Comparison of ENCODE assay signal across 1 cellular context in genomic region chr17:40218740-40219072, GRCh38.
TF ChIP-seq lines count a peak whose summit lies in the region.

No MANE protein-coding gene starts in this region.

TF ChIP-seq in K562, 482 proteins besides CTCF, POLR2A, EP300 and RAD21 (continued from another document):
- TF ChIP-seq HBP1 (CRISPR knock-in tag; IDR thresholded peaks at IDR 0.05) (no peak), ZBTB49 (CRISPR knock-in tag; IDR thresholded peaks at IDR 0.05; ENCODE audit: borderline replicate concordance) (no peak), HLTF (IDR thresholded peaks at IDR 0.05) (no peak), SMARCC2 (IDR thresholded peaks at IDR 0.05; ENCODE audit: low read depth) (no peak), ETV5 (CRISPR knock-in tag; IDR thresholded peaks at IDR 0.05; ENCODE audit: low read depth) (no peak), SLC30A9 (CRISPR knock-in tag; IDR thresholded peaks at IDR 0.05) (no peak), HDAC2 (IDR thresholded peaks at IDR 0.05) (0 out of 2 replicates have a peak, but pooled peaks have one; percentile 70), SMAD2 (IDR thresholded peaks at IDR 0.05; ENCODE audit: low read depth, low read length) (no peak), TCF15 (CRISPR knock-in tag; IDR thresholded peaks at IDR 0.05) (no peak), KHSRP (IDR thresholded peaks at IDR 0.05) (no peak), NBN (IDR thresholded peaks at IDR 0.05; ENCODE audit: low read depth) (no peak; the same call in 1 of the 2 replicates), OTX1 (CRISPR knock-in tag; IDR thresholded peaks at IDR 0.05) (0 out of 2 replicates have a peak, but pooled peaks have one; percentile 64), NFE2L1 (tag; IDR thresholded peaks at IDR 0.05; ENCODE audit: borderline replicate concordance, low read depth) (no peak), GATAD2B (IDR thresholded peaks at IDR 0.05; ENCODE audit: borderline replicate concordance) (no peak), RCOR1 (IDR thresholded peaks at IDR 0.05; ENCODE audit: borderline replicate concordance in 1 of 2, low read depth in 2 of 2, low read length in 2 of 2) (peak in 1 of 2 experiments; percentile 93; a peak in 3 of 4 replicates), PURB (CRISPR knock-in tag; IDR thresholded peaks at IDR 0.05; ENCODE audit: low read depth) (no peak), MAFK (IDR thresholded peaks at IDR 0.05; ENCODE audit: low read length) (no peak), ARID3B (CRISPR knock-in tag; IDR thresholded peaks at IDR 0.05; ENCODE audit: borderline replicate concordance) (no peak), HMBOX1 (IDR thresholded peaks at IDR 0.05) (no peak), ZNF124 (CRISPR knock-in tag; IDR thresholded peaks at IDR 0.05) (no peak), MXI1 (IDR thresholded peaks at IDR 0.05; ENCODE audit: low read depth, low read length) (peak; percentile 76; the same call in 1 of the 2 replicates), NRF1 (conservative IDR thresholded peaks at IDR 0.05 in 1 of 2, IDR thresholded peaks at IDR 0.05 in 1 of 2) (no peak), ZNF449 (CRISPR knock-in tag; IDR thresholded peaks at IDR 0.05) (no peak), BRF2 (IDR thresholded peaks at IDR 0.05; ENCODE audit: borderline replicate concordance, insufficient read depth, insufficient read length) (no peak), DPF2 (IDR thresholded peaks at IDR 0.05) (0 out of 2 replicates have a peak, but pooled peaks have one; percentile 25), ZNF197 (CRISPR knock-in tag; IDR thresholded peaks at IDR 0.05; ENCODE audit: low read depth) (peak; percentile 77; the same call in 1 of the 2 replicates), ZFP36 (IDR thresholded peaks at IDR 0.05; ENCODE audit: low read depth, low read length, partially characterized antibody) (no peak), EWSR1 (IDR thresholded peaks at IDR 0.05; ENCODE audit: borderline replicate concordance, low read depth, partially characterized antibody) (no peak), ZEB2 (IDR thresholded peaks at IDR 0.05) (peak; percentile 51; the same call in 1 of the 2 replicates), REST (CRISPR knock-in tag; IDR thresholded peaks at IDR 0.05; ENCODE audit: low read depth) (no peak), SETDB1 (IDR thresholded peaks at IDR 0.05; ENCODE audit: low read length) (no peak), GTF3C2 (IDR thresholded peaks at IDR 0.05; ENCODE audit: borderline replicate concordance, extremely low read depth, insufficient read length) (no peak), CBFB (CRISPR knock-in tag; IDR thresholded peaks at IDR 0.05) (no peak), NCOA1 (IDR thresholded peaks at IDR 0.05; ENCODE audit: low read depth) (no peak), SREBF2 (CRISPR knock-in tag; IDR thresholded peaks at IDR 0.05) (no peak), DACH1 (IDR thresholded peaks at IDR 0.05; ENCODE audit: partially characterized antibody) (no peak), CSDE1 (IDR thresholded peaks at IDR 0.05) (peak in 1 of 2 experiments; percentile 97; a peak in 2 of 4 replicates), ZNF143 (CRISPR knock-in tag; IDR thresholded peaks at IDR 0.05) (no peak), NR2F6 (CRISPR knock-in tag; IDR thresholded peaks at IDR 0.05) (no peak), SP1 (CRISPR knock-in tag; IDR thresholded peaks at IDR 0.05) (no peak), ZC3H8 (IDR thresholded peaks at IDR 0.05) (no peak), ZNF707 (CRISPR knock-in tag; conservative IDR thresholded peaks at IDR 0.05) (no peak), DDX20 (tag; IDR thresholded peaks at IDR 0.05; ENCODE audit: low read depth) (no peak), ZNF280A (IDR thresholded peaks at IDR 0.05; ENCODE audit: low read depth, partially characterized antibody) (no peak), CXXC5 (CRISPR knock-in tag; IDR thresholded peaks at IDR 0.05) (no peak), ZKSCAN8 (CRISPR knock-in tag; IDR thresholded peaks at IDR 0.05) (no peak), ZNF146 (CRISPR knock-in tag; IDR thresholded peaks at IDR 0.05; ENCODE audit: unreplicated experiment) (no peak)
